In genomic region chr4:77432702-77433101, GRCh38 we compare ENCODE assay signal across 9 cellular contexts.
A peak's percentile ranks its signal among the peaks of the same experiment; 100 is the strongest.
DNase-seq lines count a peak whose midpoint lies in the region; ATAC-seq and TF ChIP-seq lines count a peak whose summit lies in the region.
"Had no signal": no experiment of that assay in that cellular context is flagged by ENCODE, and none has a peak within 500 bp of the region (broad histone marks: within the 10 kb centered on the region; RNA-seq: fewer than 3 reads in every experiment).

No MANE protein-coding gene starts in this region.

- WGBS in heart right ventricle, 2 donors: 53 to 54% methylated on average over 3 of the region's 3 CpGs
- WGBS in gastroesophageal sphincter (ENCODE audit: low coverage in 1 of 2), 2 donors: 16 to 29% methylated on average over 3 of the region's 3 CpGs

- no peak overlapping the region for H3K4me3 ChIP-seq in left ventricle myocardium inferior
- H3K4me3 ChIP-seq in heart right ventricle: no peak overlapping the region
- no peak overlapping the region for H3K4me3 ChIP-seq in OCI-LY7 (ENCODE audit: low read depth, low read length, poor library complexity, severe bottlenecking)
- H3K4me3 ChIP-seq in fibroblast of pulmonary artery (replicated peaks; ENCODE audit: low read depth, low read length): no peak overlapping the region
- no peak overlapping the region for H3K4me3 ChIP-seq in gastroesophageal sphincter

- H4K20me1 ChIP-seq in OCI-LY7 (ENCODE audit: insufficient read depth, low read length): no peaks in the 10 kb centered on the region

- no peaks in the 10 kb centered on the region for H3K79me2 ChIP-seq in OCI-LY7 (ENCODE audit: insufficient read depth, low read depth, low read length)

- TF ChIP-seq EP300 in gastroesophageal sphincter (IDR thresholded peaks at IDR 0.05): no peak

- H3K9me3 ChIP-seq in left ventricle myocardium inferior (replicated peaks): no peaks in the 10 kb centered on the region
- no peaks in the 10 kb centered on the region for H3K9me3 ChIP-seq in heart right ventricle
- H3K9me3 ChIP-seq in OCI-LY7 (ENCODE audit: low read length): no peaks in the 10 kb centered on the region
- H3K9me3 ChIP-seq in gastroesophageal sphincter: no peaks in the 10 kb centered on the region

- ATAC-seq in heart right ventricle (no peak), GM21825 (IDR thresholded peaks at IDR 0.05; ENCODE audit: unreplicated experiment) (no peak), gastroesophageal sphincter (no peak), omental fat pad (ENCODE audit: low FRiP score) (no peak)

- H2AFZ ChIP-seq in OCI-LY7 (ENCODE audit: low read length): no peak overlapping the region

- TF ChIP-seq CTCF in left ventricle myocardium inferior (IDR thresholded peaks at IDR 0.05; ENCODE audit: borderline replicate concordance) (no peak), heart right ventricle (IDR thresholded peaks at IDR 0.05) (no peak), OCI-LY7 (conservative IDR thresholded peaks at IDR 0.05; ENCODE audit: low read length) (peak; percentile 32; the same call in 1 of the 2 replicates), fibroblast of pulmonary artery (IDR thresholded peaks at IDR 0.05; ENCODE audit: low read length, missing control alignments) (peak; percentile 14), gastroesophageal sphincter (IDR thresholded peaks at IDR 0.05) (peak in 1 of 4 experiments; percentile 13), omental fat pad (IDR thresholded peaks at IDR 0.05) (no peak)

- H3K4me1 ChIP-seq in left ventricle myocardium inferior: peaks cover 19% of the 10 kb centered on the region
- peaks cover 0 to 23% (median 9%) of the 10 kb centered on the region in 9 donors for H3K4me1 ChIP-seq in heart right ventricle
- H3K4me1 ChIP-seq in OCI-LY7 (ENCODE audit: insufficient read depth, low read length, poor library complexity, severe bottlenecking): no peaks in the 10 kb centered on the region
- peaks cover 2 to 28% (median 5%) of the 10 kb centered on the region in 3 donors for H3K4me1 ChIP-seq in gastroesophageal sphincter

- CTCF ChIA-PET in OCI-LY7 (lab: Charles Lee; ENCODE audit: unreplicated experiment): no interaction called here

- H3K9me2 ChIP-seq in OCI-LY7 (ENCODE audit: insufficient read depth, low read length): no peaks in the 10 kb centered on the region

- intact Hi-C loops in left ventricle myocardium inferior (cut with micrococcal nuclease): loop anchor here (5.0 kb wide), 1 partner anchor 45 kb away; no protein-coding TSS in a partner anchor
- intact Hi-C loops in heart right ventricle (cut with DNase I): loop anchor here (1.0 to 5.0 kb wide), 5 partner anchors 45 to 805 kb away; no protein-coding TSS in a partner anchor
- intact Hi-C loops in OCI-LY7 (cut with micrococcal nuclease; ENCODE audit: unreplicated experiment): loop anchor here (1.0 kb wide), 2 partner anchors 47 to 64 kb away; no protein-coding TSS in a partner anchor

- TF ChIP-seq POLR2A in gastroesophageal sphincter (IDR thresholded peaks at IDR 0.05): no peak

- POLR2A ChIA-PET in OCI-LY7 (lab: Charles Lee): no interaction called here

- H3K27me3 ChIP-seq in left ventricle myocardium inferior (ENCODE audit: low read depth): no peaks in the 10 kb centered on the region
- no peaks in the 10 kb centered on the region for H3K27me3 ChIP-seq in heart right ventricle
- no peaks in the 10 kb centered on the region for H3K27me3 ChIP-seq in gastroesophageal sphincter

- H3K4me2 ChIP-seq in OCI-LY7 (ENCODE audit: low read length): no peak overlapping the region

- BruUV-seq in OCI-LY7 (replicated peaks; lab: Mats Ljungman, UMichigan): no TSS peak

- DNase-seq in left ventricle myocardium inferior: no peak
- DNase-seq in heart right ventricle: no peak
- peak; percentile 4 for DNase-seq in OCI-LY7 (ENCODE audit: low spot score)
- no peak for DNase-seq in fibroblast of pulmonary artery (ENCODE audit: low read depth)
- no peak for DNase-seq in retina
- DNase-seq in omental fat pad (ENCODE audit: low spot score): no peak
- DNase-seq: activated CD4-positive, alpha-beta T cell treated with anti-CD3 and anti-CD28 coated beads for 4 hours had no signal

- H3K36me3 ChIP-seq in left ventricle myocardium inferior (no peaks in the 10 kb centered on the region), heart right ventricle (no peaks in the 10 kb centered on the region), OCI-LY7 (ENCODE audit: insufficient read depth, low read length) (no peaks in the 10 kb centered on the region), gastroesophageal sphincter (no peaks in the 10 kb centered on the region)

- H3K27ac ChIP-seq in left ventricle myocardium inferior (replicated peaks): peak overlapping the region; percentile 21
- peak overlapping the region in 1 of 10 donors; percentile 52 for H3K27ac ChIP-seq in heart right ventricle
- H3K27ac ChIP-seq in OCI-LY7 (ENCODE audit: low read depth, low read length, poor library complexity, severe bottlenecking): no peak overlapping the region
- H3K27ac ChIP-seq in gastroesophageal sphincter: no peak overlapping the region

Comparison
In these comparisons a context has a peak if more than half of its experiments do, and no peak if none do; other contexts are left out.
1. CTCF ChIP-seq: peak in OCI-LY7 (single experiment) and fibroblast of pulmonary artery (single experiment); none in left ventricle myocardium inferior (single experiment), heart right ventricle (0 of 9) and omental fat pad (0 of 3).